Comparison of ENCODE assay signal across 1 cellular context in the genomic region with DNA sequence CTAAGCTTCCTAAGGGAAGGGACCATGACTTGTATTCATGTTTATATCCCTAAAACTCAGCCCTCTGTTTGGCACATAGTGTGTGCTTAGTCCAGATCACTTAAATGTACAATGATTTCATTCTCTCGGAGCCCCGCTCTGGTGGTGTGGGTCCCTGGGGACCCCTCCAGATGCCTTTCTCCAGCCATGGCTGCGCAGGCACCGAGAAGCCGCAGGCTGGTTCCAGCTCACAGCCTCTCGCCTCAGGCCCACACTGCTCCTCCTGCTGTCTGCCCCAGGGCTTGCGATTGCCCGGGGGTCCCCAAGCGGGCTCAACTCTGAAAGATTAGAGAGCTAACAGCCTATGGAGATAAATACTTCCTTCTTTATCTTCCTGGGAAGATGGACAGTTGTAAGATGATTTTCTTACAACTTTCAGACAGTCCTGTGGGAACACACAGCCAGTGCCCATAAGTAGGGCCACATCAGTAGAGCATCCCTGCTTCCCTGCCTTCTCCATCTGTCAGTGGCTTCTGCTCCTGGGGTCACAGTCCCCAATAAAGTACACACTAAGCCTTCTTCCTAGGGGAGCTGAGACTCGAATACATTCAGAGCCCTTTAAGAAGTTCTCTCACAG.
TF ChIP-seq lines count a peak whose summit lies in the region.

No MANE protein-coding gene starts in this region.

TF ChIP-seq in K562, 482 proteins besides CTCF, POLR2A, EP300 and RAD21 (continued from another document):
- TF ChIP-seq PHF20 (IDR thresholded peaks at IDR 0.05; ENCODE audit: partially characterized antibody), result no peak
- TF ChIP-seq, protein P1, sequence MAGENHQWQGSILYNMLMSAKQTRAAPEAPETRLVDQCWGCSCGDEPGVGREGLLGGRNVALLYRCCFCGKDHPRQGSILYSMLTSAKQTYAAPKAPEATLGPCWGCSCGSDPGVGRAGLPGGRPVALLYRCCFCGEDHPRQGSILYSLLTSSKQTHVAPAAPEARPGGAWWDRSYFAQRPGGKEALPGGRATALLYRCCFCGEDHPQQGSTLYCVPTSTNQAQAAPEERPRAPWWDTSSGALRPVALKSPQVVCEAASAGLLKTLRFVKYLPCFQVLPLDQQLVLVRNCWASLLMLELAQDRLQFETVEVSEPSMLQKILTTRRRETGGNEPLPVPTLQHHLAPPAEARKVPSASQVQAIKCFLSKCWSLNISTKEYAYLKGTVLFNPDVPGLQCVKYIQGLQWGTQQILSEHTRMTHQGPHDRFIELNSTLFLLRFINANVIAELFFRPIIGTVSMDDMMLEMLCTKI (IDR thresholded peaks at IDR 0.05; ENCODE audit: partially characterized antibody), result no peak
- no peak for TF ChIP-seq TARDBP (IDR thresholded peaks at IDR 0.05)
- TF ChIP-seq RBFOX2 (IDR thresholded peaks at IDR 0.05; ENCODE audit: low read depth, low read length), result peak; percentile 60
- TF ChIP-seq, protein P2, sequence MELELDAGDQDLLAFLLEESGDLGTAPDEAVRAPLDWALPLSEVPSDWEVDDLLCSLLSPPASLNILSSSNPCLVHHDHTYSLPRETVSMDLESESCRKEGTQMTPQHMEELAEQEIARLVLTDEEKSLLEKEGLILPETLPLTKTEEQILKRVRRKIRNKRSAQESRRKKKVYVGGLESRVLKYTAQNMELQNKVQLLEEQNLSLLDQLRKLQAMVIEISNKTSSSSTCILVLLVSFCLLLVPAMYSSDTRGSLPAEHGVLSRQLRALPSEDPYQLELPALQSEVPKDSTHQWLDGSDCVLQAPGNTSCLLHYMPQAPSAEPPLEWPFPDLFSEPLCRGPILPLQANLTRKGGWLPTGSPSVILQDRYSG (tag; conservative IDR thresholded peaks at IDR 0.05; ENCODE audit: low read depth), result 0 out of 2 replicates have a peak, but pooled peaks have one; percentile 20
- TF ChIP-seq NRF1 (conservative IDR thresholded peaks at IDR 0.05 in 1 of 2, IDR thresholded peaks at IDR 0.05 in 1 of 2), result peak; percentile 9 to 29; a peak in 1 of 4 replicates
- TF ChIP-seq DPF2 (IDR thresholded peaks at IDR 0.05), result no peak
- TF ChIP-seq MED1 (CRISPR knock-in tag; IDR thresholded peaks at IDR 0.05; ENCODE audit: borderline replicate concordance), result no peak
- TF ChIP-seq ZNF232 (CRISPR knock-in tag; IDR thresholded peaks at IDR 0.05), result no peak
- TF ChIP-seq NFIX (CRISPR knock-in tag; IDR thresholded peaks at IDR 0.05; ENCODE audit: low read depth), result no peak
- no peak for TF ChIP-seq PTBP1 (IDR thresholded peaks at IDR 0.05; ENCODE audit: low read depth, low read length)
- TF ChIP-seq ZKSCAN8 (CRISPR knock-in tag; IDR thresholded peaks at IDR 0.05), result no peak; the same call in 1 of the 2 replicates
- no peak for TF ChIP-seq ZC3H8 (IDR thresholded peaks at IDR 0.05)
- TF ChIP-seq FIP1L1 (IDR thresholded peaks at IDR 0.05; ENCODE audit: low read depth, low read length, poor library complexity, severe bottlenecking), result no peak
- no peak for TF ChIP-seq MXI1 (IDR thresholded peaks at IDR 0.05; ENCODE audit: low read depth, low read length)
- TF ChIP-seq ZNF695 (CRISPR knock-in tag; IDR thresholded peaks at IDR 0.05), result no peak
- no peak for TF ChIP-seq MEF2D (tag; conservative IDR thresholded peaks at IDR 0.05; ENCODE audit: low read depth)
- TF ChIP-seq ERF (CRISPR knock-in tag; IDR thresholded peaks at IDR 0.05), result no peak
- TF ChIP-seq, protein P3, sequence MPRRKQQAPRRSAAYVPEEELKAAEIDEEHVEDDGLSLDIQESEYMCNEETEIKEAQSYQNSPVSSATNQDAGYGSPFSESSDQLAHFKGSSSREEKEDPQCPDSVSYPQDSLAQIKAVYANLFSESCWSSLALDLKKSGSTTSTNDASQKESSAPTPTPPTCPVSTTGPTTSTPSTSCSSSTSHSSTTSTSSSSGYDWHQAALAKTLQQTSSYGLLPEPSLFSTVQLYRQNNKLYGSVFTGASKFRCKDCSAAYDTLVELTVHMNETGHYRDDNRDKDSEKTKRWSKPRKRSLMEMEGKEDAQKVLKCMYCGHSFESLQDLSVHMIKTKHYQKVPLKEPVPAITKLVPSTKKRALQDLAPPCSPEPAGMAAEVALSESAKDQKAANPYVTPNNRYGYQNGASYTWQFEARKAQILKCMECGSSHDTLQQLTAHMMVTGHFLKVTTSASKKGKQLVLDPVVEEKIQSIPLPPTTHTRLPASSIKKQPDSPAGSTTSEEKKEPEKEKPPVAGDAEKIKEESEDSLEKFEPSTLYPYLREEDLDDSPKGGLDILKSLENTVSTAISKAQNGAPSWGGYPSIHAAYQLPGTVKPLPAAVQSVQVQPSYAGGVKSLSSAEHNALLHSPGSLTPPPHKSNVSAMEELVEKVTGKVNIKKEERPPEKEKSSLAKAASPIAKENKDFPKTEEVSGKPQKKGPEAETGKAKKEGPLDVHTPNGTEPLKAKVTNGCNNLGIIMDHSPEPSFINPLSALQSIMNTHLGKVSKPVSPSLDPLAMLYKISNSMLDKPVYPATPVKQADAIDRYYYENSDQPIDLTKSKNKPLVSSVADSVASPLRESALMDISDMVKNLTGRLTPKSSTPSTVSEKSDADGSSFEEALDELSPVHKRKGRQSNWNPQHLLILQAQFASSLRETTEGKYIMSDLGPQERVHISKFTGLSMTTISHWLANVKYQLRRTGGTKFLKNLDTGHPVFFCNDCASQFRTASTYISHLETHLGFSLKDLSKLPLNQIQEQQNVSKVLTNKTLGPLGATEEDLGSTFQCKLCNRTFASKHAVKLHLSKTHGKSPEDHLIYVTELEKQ (CRISPR knock-in tag; IDR thresholded peaks at IDR 0.05), result no peak
- TF ChIP-seq, protein P4, sequence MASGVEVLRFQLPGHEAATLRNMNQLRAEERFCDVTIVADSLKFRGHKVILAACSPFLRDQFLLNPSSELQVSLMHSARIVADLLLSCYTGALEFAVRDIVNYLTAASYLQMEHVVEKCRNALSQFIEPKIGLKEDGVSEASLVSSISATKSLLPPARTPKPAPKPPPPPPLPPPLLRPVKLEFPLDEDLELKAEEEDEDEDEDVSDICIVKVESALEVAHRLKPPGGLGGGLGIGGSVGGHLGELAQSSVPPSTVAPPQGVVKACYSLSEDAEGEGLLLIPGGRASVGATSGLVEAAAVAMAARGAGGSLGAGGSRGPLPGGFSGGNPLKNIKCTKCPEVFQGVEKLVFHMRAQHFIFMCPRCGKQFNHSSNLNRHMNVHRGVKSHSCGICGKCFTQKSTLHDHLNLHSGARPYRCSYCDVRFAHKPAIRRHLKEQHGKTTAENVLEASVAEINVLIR (CRISPR knock-in tag; IDR thresholded peaks at IDR 0.05), result no peak
- TF ChIP-seq BDP1 (IDR thresholded peaks at IDR 0.05; ENCODE audit: insufficient read depth, insufficient read length), result no peak
- no peak for TF ChIP-seq U2AF1 (optimal IDR thresholded peaks at IDR 0.05; ENCODE audit: low read depth, low read length)
- TF ChIP-seq, protein P5, sequence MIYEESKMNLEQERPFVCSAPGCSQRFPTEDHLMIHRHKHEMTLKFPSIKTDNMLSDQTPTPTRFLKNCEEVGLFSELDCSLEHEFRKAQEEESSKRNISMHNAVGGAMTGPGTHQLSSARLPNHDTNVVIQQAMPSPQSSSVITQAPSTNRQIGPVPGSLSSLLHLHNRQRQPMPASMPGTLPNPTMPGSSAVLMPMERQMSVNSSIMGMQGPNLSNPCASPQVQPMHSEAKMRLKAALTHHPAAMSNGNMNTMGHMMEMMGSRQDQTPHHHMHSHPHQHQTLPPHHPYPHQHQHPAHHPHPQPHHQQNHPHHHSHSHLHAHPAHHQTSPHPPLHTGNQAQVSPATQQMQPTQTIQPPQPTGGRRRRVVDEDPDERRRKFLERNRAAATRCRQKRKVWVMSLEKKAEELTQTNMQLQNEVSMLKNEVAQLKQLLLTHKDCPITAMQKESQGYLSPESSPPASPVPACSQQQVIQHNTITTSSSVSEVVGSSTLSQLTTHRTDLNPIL (CRISPR knock-in tag; IDR thresholded peaks at IDR 0.05), result no peak
- TF ChIP-seq MYC (IDR thresholded peaks at IDR 0.05; ENCODE audit: low read depth, low read length), result no peak
- TF ChIP-seq MYC (CRISPR knock-in tag; IDR thresholded peaks at IDR 0.05; ENCODE audit: borderline replicate concordance, low read depth), result 0 out of 2 replicates have a peak, but pooled peaks have one; percentile 15
- TF ChIP-seq, protein P6, sequence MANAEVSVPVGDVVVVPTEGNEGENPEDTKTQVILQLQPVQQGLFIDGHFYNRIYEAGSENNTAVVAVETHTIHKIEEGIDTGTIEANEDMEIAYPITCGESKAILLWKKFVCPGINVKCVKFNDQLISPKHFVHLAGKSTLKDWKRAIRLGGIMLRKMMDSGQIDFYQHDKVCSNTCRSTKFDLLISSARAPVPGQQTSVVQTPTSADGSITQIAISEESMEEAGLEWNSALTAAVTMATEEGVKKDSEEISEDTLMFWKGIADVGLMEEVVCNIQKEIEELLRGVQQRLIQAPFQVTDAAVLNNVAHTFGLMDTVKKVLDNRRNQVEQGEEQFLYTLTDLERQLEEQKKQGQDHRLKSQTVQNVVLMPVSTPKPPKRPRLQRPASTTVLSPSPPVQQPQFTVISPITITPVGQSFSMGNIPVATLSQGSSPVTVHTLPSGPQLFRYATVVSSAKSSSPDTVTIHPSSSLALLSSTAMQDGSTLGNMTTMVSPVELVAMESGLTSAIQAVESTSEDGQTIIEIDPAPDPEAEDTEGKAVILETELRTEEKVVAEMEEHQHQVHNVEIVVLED (CRISPR knock-in tag; IDR thresholded peaks at IDR 0.05), result no peak
- TF ChIP-seq SRSF7 (optimal IDR thresholded peaks at IDR 0.05; ENCODE audit: low read depth, low read length), result no peak
- TF ChIP-seq TCF7L2 (IDR thresholded peaks at IDR 0.05; ENCODE audit: low read depth, low read length), result no peak
- TF ChIP-seq ZC3H11A (IDR thresholded peaks at IDR 0.05; ENCODE audit: low read depth, low read length), result no peak
- TF ChIP-seq SMAD3 (CRISPR knock-in tag; conservative IDR thresholded peaks at IDR 0.05), result no peak
- no peak for TF ChIP-seq ZBTB8A (IDR thresholded peaks at IDR 0.05; ENCODE audit: partially characterized antibody)
- no peak for TF ChIP-seq ZNF586 (CRISPR knock-in tag; conservative IDR thresholded peaks at IDR 0.05)
- no peak for TF ChIP-seq CCAR2 (IDR thresholded peaks at IDR 0.05; ENCODE audit: low read depth, low read length)
- TF ChIP-seq, protein P7, sequence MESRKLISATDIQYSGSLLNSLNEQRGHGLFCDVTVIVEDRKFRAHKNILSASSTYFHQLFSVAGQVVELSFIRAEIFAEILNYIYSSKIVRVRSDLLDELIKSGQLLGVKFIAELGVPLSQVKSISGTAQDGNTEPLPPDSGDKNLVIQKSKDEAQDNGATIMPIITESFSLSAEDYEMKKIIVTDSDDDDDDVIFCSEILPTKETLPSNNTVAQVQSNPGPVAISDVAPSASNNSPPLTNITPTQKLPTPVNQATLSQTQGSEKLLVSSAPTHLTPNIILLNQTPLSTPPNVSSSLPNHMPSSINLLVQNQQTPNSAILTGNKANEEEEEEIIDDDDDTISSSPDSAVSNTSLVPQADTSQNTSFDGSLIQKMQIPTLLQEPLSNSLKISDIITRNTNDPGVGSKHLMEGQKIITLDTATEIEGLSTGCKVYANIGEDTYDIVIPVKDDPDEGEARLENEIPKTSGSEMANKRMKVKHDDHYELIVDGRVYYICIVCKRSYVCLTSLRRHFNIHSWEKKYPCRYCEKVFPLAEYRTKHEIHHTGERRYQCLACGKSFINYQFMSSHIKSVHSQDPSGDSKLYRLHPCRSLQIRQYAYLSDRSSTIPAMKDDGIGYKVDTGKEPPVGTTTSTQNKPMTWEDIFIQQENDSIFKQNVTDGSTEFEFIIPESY (CRISPR knock-in tag; IDR thresholded peaks at IDR 0.05), result no peak
- TF ChIP-seq, protein P8, sequence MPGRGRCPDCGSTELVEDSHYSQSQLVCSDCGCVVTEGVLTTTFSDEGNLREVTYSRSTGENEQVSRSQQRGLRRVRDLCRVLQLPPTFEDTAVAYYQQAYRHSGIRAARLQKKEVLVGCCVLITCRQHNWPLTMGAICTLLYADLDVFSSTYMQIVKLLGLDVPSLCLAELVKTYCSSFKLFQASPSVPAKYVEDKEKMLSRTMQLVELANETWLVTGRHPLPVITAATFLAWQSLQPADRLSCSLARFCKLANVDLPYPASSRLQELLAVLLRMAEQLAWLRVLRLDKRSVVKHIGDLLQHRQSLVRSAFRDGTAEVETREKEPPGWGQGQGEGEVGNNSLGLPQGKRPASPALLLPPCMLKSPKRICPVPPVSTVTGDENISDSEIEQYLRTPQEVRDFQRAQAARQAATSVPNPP (IDR thresholded peaks at IDR 0.05; ENCODE audit: borderline replicate concordance, insufficient read depth, insufficient read length), result no peak
- no peak for TF ChIP-seq CBX5 (IDR thresholded peaks at IDR 0.05; ENCODE audit: borderline replicate concordance, low read depth)
